In the genomic region with DNA sequence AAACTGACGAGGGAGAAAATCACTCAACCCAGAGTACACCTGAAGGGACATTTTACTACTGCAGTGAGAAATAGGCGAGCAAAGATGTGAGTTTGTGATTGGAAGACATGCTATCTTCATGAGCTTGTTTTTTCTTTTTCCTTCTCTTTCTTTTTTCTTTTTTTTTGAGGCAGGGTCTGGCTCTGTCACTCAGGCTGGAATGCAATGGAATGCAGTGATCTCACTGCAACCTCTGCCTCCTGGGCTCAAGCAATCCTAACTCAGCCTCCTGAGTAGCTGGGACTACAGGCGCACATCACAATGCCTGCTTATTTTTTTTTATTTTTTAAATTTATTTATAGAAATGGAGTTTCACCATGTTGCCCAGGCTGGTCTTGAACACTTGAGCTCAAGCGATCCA, we compare ENCODE assay signal across 3 cellular contexts. TPM values are rescaled to one million over a fixed set of nuclear protein-coding genes. Genes with fewer than 3 reads are reported as not detected.
"Had no signal": no experiment of that assay in that cellular context is flagged by ENCODE, and none has a peak within 500 bp of the region (broad histone marks: within the 10 kb centered on the region; RNA-seq: fewer than 3 reads in every experiment).

No MANE protein-coding gene starts in this region.

RNA-seq across cellular contexts. Expression of gene BMP8A, which starts 25.4 kb away (rescaled TPM):
- total RNA-seq: activated naive CD4-positive, alpha-beta T cell treated with anti-CD3 and anti-CD28 coated beads for 36 hours; aorta; foreskin keratinocyte had no signal
- polyA plus RNA-seq: aorta, foreskin keratinocyte had no signal
